Comparison of ENCODE assay signal across 14 cellular contexts in the genomic region with DNA sequence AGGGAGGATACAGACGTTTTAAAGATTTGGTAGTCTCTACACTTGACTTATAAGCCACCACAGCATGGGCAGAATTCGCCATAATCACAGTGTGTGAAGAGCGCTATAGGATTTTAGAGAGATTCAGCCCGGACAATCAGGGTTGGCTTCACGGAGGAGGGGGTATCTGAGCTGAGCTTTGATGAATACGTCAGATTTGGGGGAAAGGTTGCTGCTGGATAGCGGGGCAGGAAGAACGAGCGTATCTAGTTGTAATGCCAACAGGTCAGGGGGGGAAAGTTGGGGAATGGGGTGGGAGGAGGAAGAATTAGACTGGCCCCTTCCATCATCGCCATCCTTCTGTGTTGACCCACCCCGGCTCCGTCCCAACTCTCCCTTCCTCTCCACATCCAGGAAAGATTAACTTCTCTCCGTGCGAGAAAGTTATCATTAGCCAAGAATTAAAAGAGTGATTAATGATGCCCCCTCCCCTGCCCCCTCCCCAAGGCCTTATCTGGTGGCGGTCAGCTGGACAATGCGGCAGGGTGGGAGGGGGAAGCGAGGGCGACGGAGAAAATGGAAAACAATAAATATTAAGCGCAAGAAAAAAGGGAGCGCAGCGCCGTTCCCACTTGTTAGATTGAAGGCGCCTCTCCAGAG. TPM values are rescaled to one million over a fixed set of nuclear protein-coding genes. Genes with fewer than 3 reads are reported as not detected.
A peak's percentile ranks its signal among the peaks of the same experiment; 100 is the strongest.
DNase-seq lines count a peak whose midpoint lies in the region; ATAC-seq and TF ChIP-seq lines count a peak whose summit lies in the region.
"Had no signal": no experiment of that assay in that cellular context is flagged by ENCODE, and none has a peak within 500 bp of the region (broad histone marks: within the 10 kb centered on the region; RNA-seq: fewer than 3 reads in every experiment).

No MANE protein-coding gene starts in this region.

- H3F3A ChIP-seq in GM23248 (ENCODE audit: insufficient read depth): no peaks in the 10 kb centered on the region

- WGBS in GM23248 (ENCODE audit: low coverage in 1 of 2, low lambda C conversion rate in 2 of 2, missing lambda C conversion rate in 2 of 2), 2 experiments: 5 to 7% methylated on average over 21 to 24 of the region's 24 CpGs

- no peak for ATAC-seq in thoracic aorta (ENCODE audit: insufficient number of reproducible peaks, low FRiP score, low read depth)
- ATAC-seq: naive thymus-derived CD4-positive, alpha-beta T cell had no signal

- H3K27ac ChIP-seq in SK-N-MC: no peak overlapping the region
- H3K27ac ChIP-seq in thoracic aorta: no peak overlapping the region
- no peak overlapping the region for H3K27ac ChIP-seq in GM23248

- no peak for TF ChIP-seq CTCF in endothelial cell (IDR thresholded peaks at IDR 0.05; ENCODE audit: unreplicated experiment)
- no peak for TF ChIP-seq CTCF in nephron (IDR thresholded peaks at IDR 0.05; ENCODE audit: unreplicated experiment in 3 of 3)
- no peak for TF ChIP-seq CTCF in thoracic aorta (IDR thresholded peaks at IDR 0.05)

- H2AFZ ChIP-seq in GM23248: no peak overlapping the region

- in situ Hi-C loops in GM23248 (cut with MboI): no loop called here

- H3K4me3 ChIP-seq in SK-N-MC (0 out of 2 replicates have a peak overlapping the region, but pooled peaks have one; percentile 1), thoracic aorta (peak overlapping the region; percentile 58), GM23248 (no peak overlapping the region)

- peaks cover 17% of the 10 kb centered on the region for H3K27me3 Mint-ChIP-seq in endothelial cell (ENCODE audit: unreplicated experiment)
- H3K27me3 Mint-ChIP-seq in nephron (ENCODE audit: low read depth): peaks cover 90% of the 10 kb centered on the region

- no peaks in the 10 kb centered on the region for H3K79me2 ChIP-seq in GM23248 (ENCODE audit: insufficient read depth)

- intact Hi-C loops in posterior vena cava (cut with DNase I): no loop called here

- no peaks in the 10 kb centered on the region for H3K27me3 ChIP-seq in thoracic aorta (replicated peaks; ENCODE audit: insufficient read depth)
- peaks cover 58% of the 10 kb centered on the region for H3K27me3 ChIP-seq in GM23248 (replicated peaks; ENCODE audit: insufficient read depth)

- no peaks in the 10 kb centered on the region for H3K9me3 Mint-ChIP-seq in endothelial cell (ENCODE audit: unreplicated experiment)
- H3K9me3 Mint-ChIP-seq in nephron: peaks cover 10% of the 10 kb centered on the region

- H3K9ac ChIP-seq in SK-N-MC (ENCODE audit: insufficient read length) (no peak overlapping the region), GM23248 (no peak overlapping the region)

- H3K9me2 ChIP-seq in GM23248 (ENCODE audit: insufficient read depth): no peaks in the 10 kb centered on the region

- H3K9me3 ChIP-seq in SK-N-MC (ENCODE audit: low read depth, low read length) (no peaks in the 10 kb centered on the region), thoracic aorta (peaks cover 4% of the 10 kb centered on the region), GM23248 (ENCODE audit: low read depth) (no peaks in the 10 kb centered on the region)
- H3K9me3 ChIP-seq: Caco-2 had no signal

- H3K4me2 ChIP-seq in GM23248 (ENCODE audit: unreplicated experiment): no peak overlapping the region

- H3K36me3 ChIP-seq in SK-N-MC (ENCODE audit: insufficient read depth, low read length): no peaks in the 10 kb centered on the region
- H3K36me3 ChIP-seq in thoracic aorta: no peaks in the 10 kb centered on the region
- H3K36me3 ChIP-seq in GM23248 (ENCODE audit: low read depth): no peaks in the 10 kb centered on the region

- H3K4me1 Mint-ChIP-seq in endothelial cell (ENCODE audit: unreplicated experiment) (peaks cover 20% of the 10 kb centered on the region), nephron (no peaks in the 10 kb centered on the region)

- peak overlapping the region; percentile 83 for H3K4me3 Mint-ChIP-seq in endothelial cell (ENCODE audit: unreplicated experiment)
- peak overlapping the region; percentile 72 to 75 (median 73) for H3K4me3 Mint-ChIP-seq in nephron
- H3K4me3 Mint-ChIP-seq: activated B cell treated with CpG ODN at 0.5 μM for 24 hours had no signal

- H3K4me1 ChIP-seq in thoracic aorta (ENCODE audit: control insufficient read depth in 1 of 2, low read depth in 2 of 2) (peaks cover 0 to 3% of the 10 kb centered on the region in 2 donors), GM23248 (ENCODE audit: insufficient read depth) (no peaks in the 10 kb centered on the region)
- H3K4me1 ChIP-seq: Caco-2 had no signal

- no peaks in the 10 kb centered on the region for H4K20me1 ChIP-seq in GM23248 (ENCODE audit: insufficient read depth)

- H3K27ac Mint-ChIP-seq in endothelial cell (ENCODE audit: unreplicated experiment) (peak overlapping the region; percentile 48), nephron (no peak overlapping the region)
- H3K27ac Mint-ChIP-seq: activated B cell treated with CpG ODN at 0.5 μM for 24 hours had no signal

- no peaks in the 10 kb centered on the region for H3K36me3 Mint-ChIP-seq in endothelial cell (ENCODE audit: low read depth, unreplicated experiment)
- no peaks in the 10 kb centered on the region for H3K36me3 Mint-ChIP-seq in nephron (ENCODE audit: low read depth)

- DNase-seq in SK-N-MC (ENCODE audit: low read depth, low spot score) (no peak), endothelial cell (ENCODE audit: low spot score) (no peak), thoracic aorta (ENCODE audit: low spot score) (no peak), GM23248 (no peak), posterior vena cava (ENCODE audit: low spot score) (no peak)
- DNase-seq in stimulated activated CD4-positive, alpha-beta T cell treated with anti-CD3 and anti-CD28 coated beads, Interleukin-2, amount 100 ng/mL, for 48 hours: no peak
- DNase-seq: activated B cell treated with CpG ODN at 0.5 μM for 24 hours; activated T-cell treated with anti-CD3 and anti-CD28 coated beads, Interleukin-2, amount 50 U/mL, for 48 hours; aorta; Caco-2; Karpas-422; naive thymus-derived CD4-positive, alpha-beta T cell; NCI-H1930 had no signal

RNA-seq across cellular contexts. Expression of gene GPATCH2L, which starts 13.5 kb away (rescaled TPM):
- total RNA-seq in endothelial cell (ENCODE audit: unreplicated experiment) (78.8 TPM), thoracic aorta (100 to 1,000 TPM in 1 of 2 donors, 10 to 100 TPM in 1; 29.9 to 124 TPM), posterior vena cava (10 to 100 TPM; 53.0 to 58.5 TPM)
- total RNA-seq in GM23248 (2014; rRNA removed; shearing (Covaris generic)): 35.1 and 46.4 TPM in 2 replicates
- 13.6 and 13.7 TPM in 2 replicates for polyA plus RNA-seq in GM23248 (2016; fragmentation: Nextera tagmentation; extraction: Ambion mirVana)
